1 cellular context compared by ENCODE assay signal in genomic region chr19:43820098-43820860, GRCh38.
TF ChIP-seq lines count a peak whose summit lies in the region.

No MANE protein-coding gene starts in this region.

TF ChIP-seq in SK-N-SH, 30 proteins besides CTCF, POLR2A, EP300 and RAD21 (continued from another document):
- TF ChIP-seq ELF1 (IDR thresholded peaks at IDR 0.05) = peak; percentile 46; the same call in 1 of the 2 replicates
